35 cellular contexts compared by ENCODE assay signal in the genomic region with DNA sequence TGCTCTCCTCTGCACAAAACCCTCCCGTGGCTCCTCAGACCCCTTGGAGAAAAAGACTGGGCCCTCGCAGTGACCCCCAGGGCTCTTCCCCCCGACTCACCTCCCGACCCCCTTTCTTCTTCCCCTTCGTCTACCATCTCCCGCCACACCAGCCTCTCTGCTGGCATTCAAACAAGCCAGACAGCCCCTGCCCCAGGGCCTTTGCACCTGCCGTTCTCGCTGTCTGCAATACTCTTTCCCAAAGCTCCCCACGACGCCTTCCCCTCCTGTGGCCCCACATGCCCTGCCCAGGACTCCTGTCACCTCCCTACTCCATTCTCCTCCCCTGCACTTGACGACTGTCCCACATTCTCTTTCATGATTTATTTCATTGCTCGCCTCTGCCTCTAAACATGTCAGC.
"Had no signal": no experiment of that assay in that cellular context is flagged by ENCODE, and none has a peak within 500 bp of the region (broad histone marks: within the 10 kb centered on the region; RNA-seq: fewer than 3 reads in every experiment).

No MANE protein-coding gene starts in this region.

- H3K27ac ChIP-seq: KMS-11 had no signal

- DNase-seq: Karpas-422, Kasumi-1, MG63, MM.1S, MV-4-11, NCI-H1048, NCI-H1092, NCI-H1092 treated with DMSO at 0.1 percent for 48 hours, NCI-H1105, NCI-H1105 treated with DMSO at 0.1 percent for 48 hours, NCI-H1417, NCI-H1417 treated with DMSO at 0.1 percent for 48 hours, NCI-H1436, NCI-H1436 treated with DMSO at 0.1 percent for 48 hours, NCI-H146, NCI-H1694, NCI-H1694 treated with DMSO at 0.1 percent for 48 hours, NCI-H187, NCI-H187 treated with DMSO at 0.1 percent for 48 hours, NCI-H1930, NCI-H2029, NCI-H2029 treated with DMSO at 0.1 percent for 48 hours, NCI-H2081, NCI-H2081 treated with DMSO at 0.1 percent for 48 hours, NCI-H2107, NCI-H2171, NCI-H2171 treated with DMSO at 0.1 percent for 48 hours, NCI-H2227 treated with DMSO at 0.1 percent for 48 hours, NCI-H226, NCI-H345, NCI-H446, NCI-H446 treated with DMSO at 0.1 percent for 48 hours, NCI-H510A, NCI-H510A treated with DMSO at 0.1 percent for 48 hours had no signal

- H3K9ac ChIP-seq: KMS-11 had no signal

- H3K4me2 ChIP-seq: KMS-11 had no signal

- H3K36me3 ChIP-seq: MG63 had no signal

- H3K9me3 ChIP-seq: MG63 had no signal

- H3K4me3 ChIP-seq: MG63 had no signal
